In genomic region chr12:132449565-132450390, GRCh38 we compare ENCODE assay signal across 11 cellular contexts. TPM values are rescaled to one million over a fixed set of nuclear protein-coding genes. Genes with fewer than 3 reads are reported as not detected.
DNase-seq lines count a peak whose midpoint lies in the region; ATAC-seq, FAIRE-seq and TF ChIP-seq lines count a peak whose summit lies in the region.
"Had no signal": no experiment of that assay in that cellular context is flagged by ENCODE, and none has a peak within 500 bp of the region (broad histone marks: within the 10 kb centered on the region; RNA-seq: fewer than 3 reads in every experiment).

No MANE protein-coding gene starts in this region.

- H3K9ac ChIP-seq in kidney (ENCODE audit: low read length in 2 of 2), result no peak overlapping the region
- H3K9ac ChIP-seq: KMS-11 had no signal

- H3K27ac ChIP-seq in kidney (ENCODE audit: low read depth in 2 of 2, low read length in 2 of 2), result no peak overlapping the region
- H3K27ac ChIP-seq: KMS-11 had no signal

- peak; percentile 65 for DNase-seq in kidney
- DNase-seq in COR-L47 (lab: John Stamatoyannopoulos, UW), result no peak
- DNase-seq in C1 segment of cervical spinal cord (lab: John Stamatoyannopoulos, UW), result no peak
- no peak for DNase-seq in NCI-H2227 (lab: John Stamatoyannopoulos, UW; ENCODE audit: unreplicated experiment)
- no peak for DNase-seq in NCI-H524 (lab: John Stamatoyannopoulos, UW)
- DNase-seq: activated T-cell treated with anti-CD3 and anti-CD28 coated beads, Interleukin-2, amount 50 U/mL, for 48 hours had no signal

- H3K36me3 ChIP-seq in kidney (ENCODE audit: control insufficient read depth in 1 of 2, insufficient read depth in 2 of 2, low read length in 2 of 2), result no peaks in the 10 kb centered on the region

- H3K4me3 ChIP-seq in kidney (ENCODE audit: low read length in 2 of 2), result no peak overlapping the region

- intact Hi-C loops in kidney (cut with DNase I), result no loop called here

- TF ChIP-seq CTCF in kidney (IDR thresholded peaks at IDR 0.05; ENCODE audit: borderline replicate concordance, extremely low read depth, insufficient read depth), result no peak

- ATAC-seq in GM18517 (IDR thresholded peaks at IDR 0.05; ENCODE audit: unreplicated experiment) (peak; percentile 65), GM21390 (IDR thresholded peaks at IDR 0.05; ENCODE audit: unreplicated experiment) (peak; percentile 77), HG03280 (IDR thresholded peaks at IDR 0.05; ENCODE audit: unreplicated experiment) (peak; percentile 76)

- FAIRE-seq in kidney (lab: Jason Lieb, UNC), result no peak
- FAIRE-seq: endometrium had no signal

- H3K4me1 ChIP-seq in kidney (ENCODE audit: control insufficient read depth in 1 of 2, insufficient read depth in 1 of 2, low read depth in 1 of 2, low read length in 2 of 2), result no peaks in the 10 kb centered on the region

- no peaks in the 10 kb centered on the region for H3K9me3 ChIP-seq in kidney (ENCODE audit: control insufficient read depth in 1 of 2, low read length in 2 of 2)

RNA-seq across cellular contexts. Expression of gene FBRSL1, which starts 40.2 kb away (rescaled TPM):
- 44.7 TPM for total RNA-seq in kidney
- polyA plus RNA-seq in kidney (ENCODE audit: insufficient read depth, low read depth, low replicate concordance), result 23.8 TPM
